In the genomic region with DNA sequence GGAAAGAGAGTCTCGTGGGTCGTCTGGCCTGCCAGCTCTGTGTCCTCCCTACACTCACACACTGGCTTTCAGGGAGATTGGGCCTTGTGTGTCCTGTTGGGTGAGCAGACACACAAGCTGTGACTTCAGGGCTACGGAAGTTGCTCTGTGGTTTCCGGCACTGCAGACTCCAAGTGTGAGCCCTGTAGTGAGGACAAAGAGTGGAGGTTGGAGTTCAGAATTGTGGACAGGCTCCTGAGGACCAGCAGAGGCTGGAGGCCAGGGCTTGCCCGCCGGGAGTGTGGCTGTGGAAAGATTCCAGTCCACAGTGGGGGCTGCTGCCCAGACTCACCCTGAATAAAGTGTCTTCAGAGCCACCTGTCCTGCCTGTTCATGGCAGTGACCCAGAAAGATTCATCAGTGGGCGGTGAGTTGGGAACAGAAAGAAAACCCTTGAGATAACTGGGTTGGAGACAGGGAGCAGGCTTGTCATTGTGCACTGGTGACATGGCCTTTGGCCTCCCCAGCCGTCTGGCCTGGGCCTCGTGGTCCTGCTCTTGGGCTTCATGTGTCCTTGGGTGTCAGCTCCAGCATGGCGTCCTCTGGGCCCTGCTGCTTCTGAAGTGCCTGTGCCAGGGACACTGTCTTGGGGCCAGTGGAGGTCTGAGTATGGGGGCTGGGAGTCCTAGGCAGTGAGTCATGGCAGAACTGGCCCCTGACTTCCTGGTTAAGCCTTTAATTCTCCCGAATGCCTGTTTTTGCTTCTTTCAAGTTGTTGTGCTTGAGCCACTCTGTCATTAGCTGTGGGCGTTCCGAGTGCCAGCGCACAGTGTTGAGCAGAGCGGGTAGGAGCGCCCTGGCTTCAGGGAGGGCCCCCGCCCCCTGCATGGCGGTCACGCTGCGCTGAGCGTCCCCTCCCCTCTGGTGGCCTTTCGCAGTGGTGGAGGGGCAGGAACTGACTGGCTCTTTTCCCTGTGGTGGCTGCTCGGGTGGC, we compare ENCODE assay signal across 8 cellular contexts. TPM values are rescaled to one million over a fixed set of nuclear protein-coding genes. Genes with fewer than 3 reads are reported as not detected.
DNase-seq lines count a peak whose midpoint lies in the region; ATAC-seq and TF ChIP-seq lines count a peak whose summit lies in the region.

No MANE protein-coding gene starts in this region.

- no peak for TF ChIP-seq CTCF in H9 (conservative IDR thresholded peaks at IDR 0.05)

- POLR2A ChIA-PET in T-cell (lab: Charles Lee), result interaction anchor here in 1 of 2 donors (1.7 kb wide), 1 partner anchor 25 kb away, joined by 6 read pairs; no protein-coding TSS in a partner anchor

- H3K9me3 ChIP-seq in H9 (ENCODE audit: control insufficient read depth, low read depth, low read length), result no peaks in the 10 kb centered on the region

- no peaks in the 10 kb centered on the region for H4K20me1 ChIP-seq in H9 (ENCODE audit: control insufficient read depth, insufficient read depth, insufficient read length)

- no peak overlapping the region for H2BK15ac ChIP-seq in H9 (ENCODE audit: low read depth, low read length)

- H2BK120ac ChIP-seq in H9 (ENCODE audit: low read depth, low read length, poor library complexity, severe bottlenecking), result no peak overlapping the region

- peak; percentile 20 to 45 (median 36) for ATAC-seq in T-cell (replicated peaks in 1 of 4)

- no peak overlapping the region for H3K18ac ChIP-seq in H9 (ENCODE audit: insufficient read length, low read depth, low read length)

- WGBS in H9 (ENCODE audit: extremely low coverage, insufficient read length, low lambda C conversion rate), result no CpG with 5 or more reads among the region's 23 CpGs

- no peaks in the 10 kb centered on the region for H3K9me3 Mint-ChIP-seq in H9
- no peaks in the 10 kb centered on the region for H3K9me3 Mint-ChIP-seq in T-cell

- H3T11ph ChIP-seq in H9 (ENCODE audit: low read length), result no peak overlapping the region

- CTCF ChIA-PET in T-cell (lab: Charles Lee), result interaction anchor here (0.6 kb wide), 2 partner anchors 25 to 281 kb away, joined by 3 read pairs; no protein-coding TSS in a partner anchor

- H3K27ac ChIP-seq in H9 (ENCODE audit: insufficient read length, low read depth, low read length), result no peak overlapping the region

- H3K4me1 Mint-ChIP-seq in H9 (peaks cover 15 to 27% of the 10 kb centered on the region in 2 experiments), T-cell (peaks cover 65 to 67% (median 65%) of the 10 kb centered on the region in 3 donors)

- H3K23me2 ChIP-seq in H9 (ENCODE audit: insufficient read length, low read depth, low read length, poor library complexity, severe bottlenecking), result no peaks in the 10 kb centered on the region

- peak; percentile 77 to 82 for DNase-seq in AML-193 (lab: John Stamatoyannopoulos, UW)
- no peak for DNase-seq in H9
- DNase-seq in T-cell, result peak in 33 of 34 experiments; percentile 32 to 67 (median 44)
- peak; percentile 85 for DNase-seq in amniotic epithelial cell (ENCODE audit: low read depth)
- peak; percentile 62 for DNase-seq in iPS-NIHi11 (ENCODE audit: low spot score)
- DNase-seq in stimulated activated CD4-positive, alpha-beta T cell treated with anti-CD3 and anti-CD28 coated beads, Interleukin-12 subunit alpha, Interleukin-12 subunit beta, amount 100 ng/mL, for 48 hours (ENCODE audit: low read depth in 2 of 3, low spot score in 1 of 3), result peak in 2 of 3 donors; percentile 51 to 55
- no peak for DNase-seq in NCI-H2107 treated with DMSO at 0.1 percent for 48 hours (lab: John Stamatoyannopoulos, UW; ENCODE audit: unreplicated experiment)
- no peak for DNase-seq in COLO668 (lab: John Stamatoyannopoulos, UW; ENCODE audit: unreplicated experiment)

- H3K14ac ChIP-seq in H9 (ENCODE audit: insufficient read depth, low read length), result no peak overlapping the region

- no peak overlapping the region for H3K4me2 ChIP-seq in H9 (ENCODE audit: insufficient read depth, insufficient read length, low read length)

- H2BK12ac ChIP-seq in H9 (ENCODE audit: insufficient read length, low read depth, low read length), result no peak overlapping the region

- H3K4me1 ChIP-seq in H9 (ENCODE audit: insufficient read depth, low read length), result no peaks in the 10 kb centered on the region

- H2AK5ac ChIP-seq in H9 (ENCODE audit: insufficient read length, low read length), result no peak overlapping the region

- no peak overlapping the region for H3K4ac ChIP-seq in H9 (ENCODE audit: low read depth, low read length)

- H3K27me3 Mint-ChIP-seq in H9 (ENCODE audit: low read depth) (no peaks in the 10 kb centered on the region), T-cell (no peaks in the 10 kb centered on the region)

- no peak overlapping the region for H3K9ac ChIP-seq in H9 (ENCODE audit: extremely low read depth, insufficient read length, low read length)

- H2AFZ ChIP-seq in H9 (ENCODE audit: low read length), result no peak overlapping the region

- no peak overlapping the region for H2BK20ac ChIP-seq in H9 (ENCODE audit: low read depth, low read length, poor library complexity, severe bottlenecking)

- no peak overlapping the region for H4K91ac ChIP-seq in H9 (ENCODE audit: insufficient read length, low read depth, low read length)

- H4K5ac ChIP-seq in H9 (ENCODE audit: insufficient read length, low read depth, low read length), result no peak overlapping the region

- no peak overlapping the region for H3K23ac ChIP-seq in H9 (ENCODE audit: insufficient read length, low read depth, low read length)

- H3K4me3 Mint-ChIP-seq in H9 (no peak overlapping the region), T-cell (peak overlapping the region; percentile 79 to 90 (median 85))

- H3K79me1 ChIP-seq in H9 (ENCODE audit: insufficient read depth, low read depth, low read length, poor library complexity, severe bottlenecking), result no peaks in the 10 kb centered on the region

- no peaks in the 10 kb centered on the region for H3K27me3 ChIP-seq in H9 (ENCODE audit: insufficient read depth, low read length)

- peaks cover 14 to 17% (median 17%) of the 10 kb centered on the region in 3 experiments for H3K36me3 Mint-ChIP-seq in H9 (ENCODE audit: insufficient read depth in 1 of 3, low read depth in 3 of 3)
- peaks cover 9% of the 10 kb centered on the region for H3K36me3 Mint-ChIP-seq in T-cell

- H3K56ac ChIP-seq in H9 (ENCODE audit: insufficient read length, low read depth, low read length), result no peak overlapping the region

- H3K27ac Mint-ChIP-seq in H9 (peak overlapping the region; percentile 37 to 91 (median 80); a peak in 5 of 7 replicates), T-cell (peak overlapping the region; percentile 93 to 95)

- no peak overlapping the region for H2BK5ac ChIP-seq in H9 (ENCODE audit: insufficient read length, low read length)

- no peak overlapping the region for H4K8ac ChIP-seq in H9 (replicated peaks; ENCODE audit: insufficient read length, low read depth, low read length)

- H3K79me2 ChIP-seq in H9 (ENCODE audit: insufficient read depth, low read length), result no peaks in the 10 kb centered on the region; the same call in 1 of the 2 replicates

RNA-seq across cellular contexts. Expression of gene ZNF750, which starts 19.9 kb away (rescaled TPM):
- total RNA-seq in H9 (2021) (0.09 TPM in 1 of 2 replicates, not detected in the other), T-cell (not detected)

Comparison
In these comparisons a context has a peak if more than half of its experiments do, and no peak if none do; other contexts are left out.
1. DNase-seq: peak in AML-193 (2 of 2), T-cell (33 of 34), amniotic epithelial cell (single experiment), iPS-NIHi11 (single experiment) and stimulated activated CD4-positive, alpha-beta T cell treated with anti-CD3 and anti-CD28 coated beads, Interleukin-12 subunit alpha, Interleukin-12 subunit beta, amount 100 ng/mL, for 48 hours (2 of 3); none in H9 (single experiment), NCI-H2107 treated with DMSO at 0.1 percent for 48 hours (single experiment) and COLO668 (single experiment).
2. H3K4me3 Mint-ChIP-seq: peak in T-cell (3 of 3); none in H9 (0 of 2).